Comparison of ENCODE assay signal across 26 cellular contexts in genomic region chr6:131112252-131112651, GRCh38.
"Had no signal": no experiment of that assay in that cellular context is flagged by ENCODE, and none has a peak within 500 bp of the region (broad histone marks: within the 10 kb centered on the region; RNA-seq: fewer than 3 reads in every experiment).

No MANE protein-coding gene starts in this region.

- H3K27ac ChIP-seq: ascending aorta, body of pancreas, SJSA1 had no signal

- H3K36me3 Mint-ChIP-seq: activated naive CD4-positive, alpha-beta T cell treated with anti-CD3 and anti-CD28 coated beads, Interleukin-2, amount 50 U/mL, for 72 hours had no signal

- H3K4me3 ChIP-seq: ascending aorta, body of pancreas, SJSA1 had no signal

- H3K4me1 Mint-ChIP-seq: WTC11 had no signal

- H3K27me3 ChIP-seq: ascending aorta, body of pancreas, SJSA1 had no signal

- H3K9me3 ChIP-seq: ascending aorta, body of pancreas, SJSA1 had no signal

- H3K36me3 ChIP-seq: ascending aorta, SJSA1 had no signal

- ATAC-seq: activated CD8-positive, alpha-beta T cell treated with anti-CD3 and anti-CD28 coated beads, Interleukin-2, amount 10 ng/mL, durations not matched to agents 7 days and 5 days; activated naive CD4-positive, alpha-beta T cell treated with anti-CD3 and anti-CD28 coated beads, Interleukin-2, amount 50 U/mL, for 72 hours; activated naive CD8-positive, alpha-beta T cell treated with anti-CD3 and anti-CD28 coated beads, Interleukin-2, amount 50 U/mL, for 24 hours; body of pancreas; SK-N-SH treated with all-trans-retinoic acid at 6 μM for 48 hours; WTC11 had no signal

- H3K4me3 Mint-ChIP-seq: activated CD8-positive, alpha-beta T cell treated with anti-CD3 and anti-CD28 coated beads, Interleukin-2, amount 10 ng/mL, durations not matched to agents 7 days and 5 days; activated naive CD8-positive, alpha-beta T cell treated with anti-CD3 and anti-CD28 coated beads, Interleukin-2, amount 50 U/mL, for 24 hours; WTC11 had no signal

- H3K27me3 Mint-ChIP-seq: activated naive CD8-positive, alpha-beta T cell treated with anti-CD3 and anti-CD28 coated beads, Interleukin-2, amount 50 U/mL, for 24 hours had no signal

- H3K27ac Mint-ChIP-seq: activated CD8-positive, alpha-beta T cell treated with anti-CD3 and anti-CD28 coated beads, Interleukin-2, amount 10 ng/mL, durations not matched to agents 7 days and 5 days; activated naive CD4-positive, alpha-beta T cell treated with anti-CD3 and anti-CD28 coated beads, Interleukin-2, amount 50 U/mL, for 72 hours; activated naive CD8-positive, alpha-beta T cell treated with anti-CD3 and anti-CD28 coated beads, Interleukin-2, amount 50 U/mL, for 24 hours; WTC11 had no signal

- H3K4me1 ChIP-seq: ascending aorta had no signal

- DNase-seq: activated CD4-positive, alpha-beta T cell treated with anti-CD3 and anti-CD28 coated beads for 48 hours; activated CD4-positive, alpha-beta T cell treated with anti-CD3 and anti-CD28 coated beads, Interleukin-2, amount 50 U/mL, for 4 hours; activated CD4-positive, CD25-positive, alpha-beta regulatory T cell treated with anti-CD3 and anti-CD28 coated beads, Interleukin-2, amount 50 U/mL, for 72 hours; activated CD8-positive, alpha-beta memory T cell treated with anti-CD3 and anti-CD28 coated beads, Interleukin-2, amount 50 U/mL, for 48 hours; activated CD8-positive, alpha-beta T cell treated with anti-CD3 and anti-CD28 coated beads, Interleukin-2, amount 10 ng/mL, durations not matched to agents 7 days and 5 days; activated effector memory CD4-positive, alpha-beta T cell treated with anti-CD3 and anti-CD28 coated beads, Interleukin-2, amount 50 U/mL, for 16 hours; activated naive CD4-positive, alpha-beta T cell treated with Interleukin-2 at 50 U/mL for 16 hours; activated naive CD8-positive, alpha-beta T cell treated with anti-CD3 and anti-CD28 coated beads, Interleukin-2, amount 50 U/mL, for 24 hours; activated T-cell treated with anti-CD3 and anti-CD28 coated beads, Interleukin-2, amount 50 U/mL, for 1 hour; amniotic stem cell; body of pancreas; central memory CD4-positive, alpha-beta T cell; NCI-H1092 treated with DMSO at 0.1 percent for 48 hours; NCI-H1417 treated with DMSO at 0.1 percent for 48 hours; NCI-H1694; NCI-H2029; NCI-H345; NCI-H510A; NCI-H526 treated with DMSO at 0.1 percent for 48 hours; SHP77; SW 1271 had no signal
